8 cellular contexts compared by ENCODE assay signal in genomic region chr17:58417300-58418092, GRCh38. TPM values are rescaled to one million over a fixed set of nuclear protein-coding genes. Genes with fewer than 3 reads are reported as not detected.
DNase-seq lines count a peak whose midpoint lies in the region; ATAC-seq and TF ChIP-seq lines count a peak whose summit lies in the region.

RNF43 (minus strand) TSS chr17:58417534; CDS start chr17:58415577, 1,957 bp downstream.

- H3K4me1 ChIP-seq in OCI-LY3 (ENCODE audit: low read length) (peaks cover 14% of the 10 kb centered on the region), muscle layer of duodenum (ENCODE audit: control insufficient read depth in 1 of 2, insufficient read depth in 2 of 2, low read length in 2 of 2) (no peaks in the 10 kb centered on the region)

- H3K36me3 ChIP-seq in OCI-LY3 (replicated peaks; ENCODE audit: low read depth, low read length) (no peaks in the 10 kb centered on the region), muscle layer of duodenum (ENCODE audit: control insufficient read depth in 1 of 2, insufficient read depth in 2 of 2, low read length in 2 of 2) (no peaks in the 10 kb centered on the region)

- ATAC-seq in GM21529 (IDR thresholded peaks at IDR 0.05; ENCODE audit: unreplicated experiment) (peak; percentile 94), esophagus mucosa (peak; percentile 100)

- no peaks in the 10 kb centered on the region for H3K79me2 ChIP-seq in OCI-LY3 (ENCODE audit: low read length)

- H4K20me1 ChIP-seq in OCI-LY3 (ENCODE audit: insufficient read depth, low read length): no peaks in the 10 kb centered on the region

- DNase-seq in DMS53 (lab: John Stamatoyannopoulos, UW): peak; percentile 98
- peak; percentile 90 for DNase-seq in HuH-7.5 (ENCODE audit: low spot score)
- DNase-seq in activated T-cell treated with anti-CD3 and anti-CD28 coated beads for 48 hours (ENCODE audit: low read depth): peak; percentile 78
- DNase-seq in stimulated activated CD8-positive, alpha-beta memory T cell treated with anti-CD3 and anti-CD28 coated beads, Interleukin-7, amount 100 ng/mL, for 1 hour (ENCODE audit: low read depth in 2 of 2): peak; percentile 50 to 63

- peak within 1 kb of the TSS; percentile 79 for H3K4me2 ChIP-seq in OCI-LY3 (ENCODE audit: low read length)

- H3K27ac ChIP-seq in OCI-LY3 (ENCODE audit: low read length) (no peak within 1 kb of the TSS), muscle layer of duodenum (ENCODE audit: low read length) (peak within 1 kb of the TSS; percentile 92)

- peak within 1 kb of the TSS; percentile 64 for H2AFZ ChIP-seq in OCI-LY3 (ENCODE audit: low read depth, low read length)

- peak within 1 kb of the TSS; percentile 34 for H3K9ac ChIP-seq in OCI-LY3 (ENCODE audit: low read length)

- H3K4me3 ChIP-seq in OCI-LY3 (ENCODE audit: low read length) (peak within 1 kb of the TSS; percentile 69), muscle layer of duodenum (ENCODE audit: low read depth in 1 of 2, low read length in 2 of 2) (peak within 1 kb of the TSS; percentile 55 to 67)

- H3K9me3 ChIP-seq in OCI-LY3 (ENCODE audit: insufficient read depth, low read length) (no peaks in the 10 kb centered on the region), muscle layer of duodenum (ENCODE audit: control insufficient read depth in 1 of 2, low read length in 2 of 2) (no peaks in the 10 kb centered on the region)

- TF ChIP-seq CTCF in OCI-LY3 (IDR thresholded peaks at IDR 0.05; ENCODE audit: low read depth, low read length): peak; percentile 78

- H3K27me3 ChIP-seq in OCI-LY3 (ENCODE audit: low read depth, low read length) (peaks cover 31% of the 10 kb centered on the region), muscle layer of duodenum (ENCODE audit: low read depth, low read length) (no peaks in the 10 kb centered on the region)

RNA-seq across cellular contexts. Expression of gene RNF43, which starts in this region (rescaled TPM):
- total RNA-seq in esophagus mucosa: 7.4 TPM
